ENCODE assay signal across 16 cellular contexts in the genomic region with DNA sequence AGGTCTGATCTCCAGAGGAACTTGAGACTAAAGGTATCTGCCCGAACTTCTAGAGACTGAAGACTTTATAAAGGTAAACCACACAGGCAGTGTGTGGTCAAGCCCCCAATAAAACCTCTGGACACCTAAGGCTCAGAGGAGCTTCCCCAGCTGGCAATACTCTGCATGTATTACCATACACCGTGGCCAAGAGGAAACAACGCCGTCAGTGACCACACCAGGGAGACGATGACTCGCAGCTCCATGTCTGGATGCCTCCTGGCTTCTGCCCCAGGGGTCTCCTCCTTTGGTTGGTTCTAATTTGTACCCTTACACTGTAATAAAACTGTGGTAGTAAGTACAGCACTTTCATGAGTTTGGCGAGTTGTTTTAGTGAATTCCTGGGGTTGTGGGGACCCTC. TPM values are rescaled to one million over a fixed set of nuclear protein-coding genes. Genes with fewer than 3 reads are reported as not detected.
DNase-seq lines count a peak whose midpoint lies in the region; ATAC-seq, FAIRE-seq and TF ChIP-seq lines count a peak whose summit lies in the region.
"Had no signal": no experiment of that assay in that cellular context is flagged by ENCODE, and none has a peak within 500 bp of the region (broad histone marks: within the 10 kb centered on the region; RNA-seq: fewer than 3 reads in every experiment).

No MANE protein-coding gene starts in this region.

- no peaks in the 10 kb centered on the region for H3K79me2 ChIP-seq in astrocyte (ENCODE audit: insufficient read depth, low read length)

- H3K27ac Mint-ChIP-seq in astrocyte (ENCODE audit: unreplicated experiment): peak overlapping the region; percentile 98
- H3K27ac Mint-ChIP-seq: activated CD8-positive, alpha-beta T cell treated with anti-CD3 and anti-CD28 coated beads, Interleukin-2, amount 10 ng/mL, durations not matched to agents 7 days and 5 days; memory B cell had no signal

- FAIRE-seq in astrocyte (lab: Jason Lieb, UNC): no peak

- H3K4me1 Mint-ChIP-seq in astrocyte (ENCODE audit: low read depth, unreplicated experiment): peaks cover 31% of the 10 kb centered on the region

- no peak overlapping the region for H2AFZ ChIP-seq in astrocyte (ENCODE audit: low read depth, low read length)

- H3K9me3 ChIP-seq in HUES6 (ENCODE audit: control insufficient read depth, insufficient read depth, low read depth, low read length) (peaks cover 5% of the 10 kb centered on the region; the same call in 1 of the 2 replicates), astrocyte (ENCODE audit: insufficient read depth, low read depth, low read length) (no peaks in the 10 kb centered on the region)

- H3K36me3 Mint-ChIP-seq in astrocyte (ENCODE audit: low read depth, unreplicated experiment): peaks cover 22% of the 10 kb centered on the region

- H3K27me3 Mint-ChIP-seq in astrocyte (ENCODE audit: low read depth, unreplicated experiment): no peaks in the 10 kb centered on the region
- H3K27me3 Mint-ChIP-seq: memory B cell had no signal

- ATAC-seq in GM19455 (IDR thresholded peaks at IDR 0.05; ENCODE audit: unreplicated experiment): no peak
- ATAC-seq in HG02970 (IDR thresholded peaks at IDR 0.05; ENCODE audit: low FRiP score, unreplicated experiment): no peak
- ATAC-seq: activated CD8-positive, alpha-beta T cell treated with anti-CD3 and anti-CD28 coated beads, Interleukin-2, amount 10 ng/mL, durations not matched to agents 7 days and 5 days had no signal

- H3K4me2 ChIP-seq in astrocyte (ENCODE audit: low read length): peak overlapping the region; percentile 40

- TF ChIP-seq CTCF in astrocyte (IDR thresholded peaks at IDR 0.05; ENCODE audit: insufficient read depth, low read depth, low read length): no peak

- H3K4me3 ChIP-seq in HUES6 (ENCODE audit: low read depth, low read length): no peak overlapping the region
- peak overlapping the region; percentile 24 for H3K4me3 ChIP-seq in astrocyte (ENCODE audit: insufficient read depth, low read depth, low read length)
- H3K4me3 ChIP-seq: cardiac muscle cell had no signal

- H3K27ac ChIP-seq in HUES6 (ENCODE audit: low read depth, low read length) (peak overlapping the region; percentile 13; the same call in 1 of the 2 replicates), astrocyte (ENCODE audit: low read depth, low read length) (peak overlapping the region; percentile 59)
- H3K27ac ChIP-seq: cardiac muscle cell had no signal

- H3K9ac ChIP-seq in HUES6 (ENCODE audit: low read length): no peak overlapping the region
- H3K9ac ChIP-seq in astrocyte (ENCODE audit: low read length): peak overlapping the region; percentile 16

- DNase-seq in ACHN (peak; percentile 45), astrocyte (ENCODE audit: low read depth) (peak; percentile 73), hepatic stellate cell (ENCODE audit: low spot score) (peak; percentile 61), NCI-H748 treated with DMSO at 0.1 percent for 48 hours (lab: John Stamatoyannopoulos, UW) (no peak), NCI-H2081 treated with DMSO at 0.1 percent for 48 hours (lab: John Stamatoyannopoulos, UW) (no peak)
- DNase-seq: activated CD8-positive, alpha-beta T cell treated with anti-CD3 and anti-CD28 coated beads, Interleukin-2, amount 10 ng/mL, durations not matched to agents 7 days and 5 days; activated gamma-delta T cell; DMS79 treated with DMSO at 0.1 percent for 48 hours; NCI-H510A; posterior cingulate gyrus; stimulated activated CD4-positive, alpha-beta T cell treated with anti-CD3 and anti-CD28 coated beads, Interleukin-2, amount 100 ng/mL, for 24 hours had no signal

- H3K9me3 Mint-ChIP-seq in astrocyte (ENCODE audit: unreplicated experiment): peaks cover 9% of the 10 kb centered on the region
- H3K9me3 Mint-ChIP-seq: memory B cell had no signal

- H4K20me1 ChIP-seq in astrocyte (ENCODE audit: insufficient read depth, low read length): no peaks in the 10 kb centered on the region

- in situ Hi-C loops in ACHN (cut with HindIII; ENCODE audit: low pct_ligation_motif_present, low pct_unique_long_range_greater_than_20kb, low sequenced_read_pairs): no loop called here

- peaks cover 31% of the 10 kb centered on the region for H3K36me3 ChIP-seq in HUES6 (ENCODE audit: control insufficient read depth, insufficient read depth, low read length)
- H3K36me3 ChIP-seq in astrocyte (ENCODE audit: insufficient read depth, low read length): no peaks in the 10 kb centered on the region
- H3K36me3 ChIP-seq: cardiac muscle cell had no signal

- no peaks in the 10 kb centered on the region for H3K27me3 ChIP-seq in HUES6 (ENCODE audit: control insufficient read depth, insufficient read depth, low read length)
- no peaks in the 10 kb centered on the region for H3K27me3 ChIP-seq in astrocyte (ENCODE audit: insufficient read depth, low read length)
- H3K27me3 ChIP-seq: cardiac muscle cell had no signal

- H3K4me1 ChIP-seq in HUES6 (ENCODE audit: control insufficient read depth, insufficient read depth, low read length): peaks cover 20% of the 10 kb centered on the region
- H3K4me1 ChIP-seq in astrocyte (ENCODE audit: insufficient read depth, low read length): peaks cover 15% of the 10 kb centered on the region

- peak overlapping the region; percentile 67 for H3K4me3 Mint-ChIP-seq in astrocyte (ENCODE audit: unreplicated experiment)
- H3K4me3 Mint-ChIP-seq: activated CD8-positive, alpha-beta T cell treated with anti-CD3 and anti-CD28 coated beads, Interleukin-2, amount 10 ng/mL, durations not matched to agents 7 days and 5 days; memory B cell had no signal

RNA-seq across cellular contexts. Expression of gene BCL2L10, which starts 32.1 kb away (rescaled TPM):
- not detected in 2 replicates for total RNA-seq in astrocyte

RNA-seq across cellular contexts. Expression of gene GNB5, which starts 46.5 kb away (rescaled TPM):
- 25.6 and 27.6 TPM in 2 replicates for total RNA-seq in astrocyte

Comparison
In these comparisons a context has a peak if more than half of its experiments do, and no peak if none do; other contexts are left out.
1. DNase-seq: peak in ACHN (single experiment), astrocyte (single experiment) and hepatic stellate cell (single experiment); none in NCI-H748 treated with DMSO at 0.1 percent for 48 hours (single experiment) and NCI-H2081 treated with DMSO at 0.1 percent for 48 hours (single experiment).